ENCODE assay signal across 19 cellular contexts in the genomic region with DNA sequence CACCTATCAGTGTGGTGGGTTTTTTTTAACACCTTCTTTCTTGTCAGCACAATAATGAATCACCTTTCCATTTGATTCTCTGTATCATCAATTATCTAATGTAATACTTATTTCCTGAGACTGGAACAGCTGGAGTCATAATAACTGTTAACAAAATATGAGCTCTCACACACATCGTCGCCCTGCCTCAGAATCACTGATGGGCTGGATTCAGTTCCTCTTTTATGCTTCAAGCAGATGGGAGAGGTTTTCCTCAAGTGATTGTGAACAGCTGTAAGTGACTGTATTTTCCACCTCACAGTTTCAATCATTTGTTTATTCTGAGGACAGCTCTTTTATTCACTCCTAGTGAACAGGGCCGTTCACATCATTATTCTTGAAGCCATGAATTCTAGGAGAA.
DNase-seq lines count a peak whose midpoint lies in the region; ATAC-seq and TF ChIP-seq lines count a peak whose summit lies in the region.
"Had no signal": no experiment of that assay in that cellular context is flagged by ENCODE, and none has a peak within 500 bp of the region (broad histone marks: within the 10 kb centered on the region; RNA-seq: fewer than 3 reads in every experiment).

No MANE protein-coding gene starts in this region.

- TF ChIP-seq CTCF in SU-DHL-6 (IDR thresholded peaks at IDR 0.05; ENCODE audit: insufficient read depth, low read length, poor library complexity, severe bottlenecking), result no peak

- DNase-seq in HT-29 (ENCODE audit: low spot score), result no peak
- no peak for DNase-seq in stimulated activated naive CD8-positive, alpha-beta T cell treated with anti-CD3 and anti-CD28 coated beads, Interleukin-15, Interleukin-2, amounts not matched to agents 100 U/mL and 50 U/mL, for 24 hours
- DNase-seq: activated CD4-positive, alpha-beta T cell treated with anti-CD3 and anti-CD28 coated beads, Interleukin-2, amount 50 U/mL, for 1 hour; amniotic stem cell; CD4-positive, CD25-positive, alpha-beta regulatory T cell; GM23248; left ventricle myocardium superior; naive thymus-derived CD4-positive, alpha-beta T cell; NCI-H187 treated with DMSO at 0.1 percent for 48 hours; NK-92 treated with Interleukin-12 subunit alpha and Interleukin-12 subunit beta, amount 100 ng/mL, for 24 hours; SW 1271 had no signal

- no peaks in the 10 kb centered on the region for H3K79me2 ChIP-seq in SU-DHL-6 (ENCODE audit: insufficient read depth, low read length)

- H3K9me2 ChIP-seq in SU-DHL-6 (replicated peaks; ENCODE audit: insufficient read depth, low read length), result no peaks in the 10 kb centered on the region

- H2AFZ ChIP-seq in SU-DHL-6 (ENCODE audit: low read depth, low read length, severe bottlenecking), result no peak overlapping the region
- H2AFZ ChIP-seq: GM23248 had no signal

- no peaks in the 10 kb centered on the region for H3K27me3 ChIP-seq in SU-DHL-6 (ENCODE audit: low read length)

- H3K27ac ChIP-seq in SU-DHL-6 (ENCODE audit: low read depth, low read length), result no peak overlapping the region
- H3K27ac ChIP-seq: GM23248, thoracic aorta had no signal

- H3F3A ChIP-seq in SU-DHL-6 (ENCODE audit: insufficient read depth), result no peaks in the 10 kb centered on the region; the same call in 1 of the 2 replicates

- no peaks in the 10 kb centered on the region for H3K9me3 ChIP-seq in SU-DHL-6 (ENCODE audit: insufficient read depth, low read length)
- H3K9me3 ChIP-seq: thoracic aorta had no signal

- H3K4me2 ChIP-seq in SU-DHL-6 (ENCODE audit: low read depth, low read length, poor library complexity, severe bottlenecking), result peak overlapping the region; percentile 14

- H4K20me1 ChIP-seq in SU-DHL-6 (ENCODE audit: low read depth, low read length), result no peaks in the 10 kb centered on the region

- H3K9ac ChIP-seq in SU-DHL-6 (ENCODE audit: low read length), result no peak overlapping the region
- H3K9ac ChIP-seq: GM23248 had no signal

- no peak overlapping the region for H3K4me3 ChIP-seq in SU-DHL-6 (ENCODE audit: insufficient read depth, low read length, poor library complexity, severe bottlenecking)
- H3K4me3 ChIP-seq: GM23248, thoracic aorta had no signal

- ATAC-seq in GM18909 (IDR thresholded peaks at IDR 0.05; ENCODE audit: poor library complexity, unreplicated experiment) (peak; percentile 56), GM21576 (IDR thresholded peaks at IDR 0.05; ENCODE audit: unreplicated experiment) (peak; percentile 50), HG03342 (IDR thresholded peaks at IDR 0.05; ENCODE audit: unreplicated experiment) (peak; percentile 92), HG03571 (IDR thresholded peaks at IDR 0.05; ENCODE audit: unreplicated experiment) (no peak), HG03460 (IDR thresholded peaks at IDR 0.05; ENCODE audit: unreplicated experiment) (no peak)
- ATAC-seq in stimulated activated naive CD8-positive, alpha-beta T cell treated with anti-CD3 and anti-CD28 coated beads, Interleukin-15, Interleukin-2, amounts not matched to agents 100 U/mL and 50 U/mL, for 24 hours, result no peak
- ATAC-seq: esophagus mucosa; left ventricle myocardium superior; naive thymus-derived CD4-positive, alpha-beta T cell had no signal

- no peaks in the 10 kb centered on the region for H3K36me3 ChIP-seq in SU-DHL-6 (ENCODE audit: low read length)
- H3K36me3 ChIP-seq: thoracic aorta had no signal

Comparison
In these comparisons a context has a peak if more than half of its experiments do, and no peak if none do; other contexts are left out.
1. ATAC-seq: peak in GM18909 (single experiment), GM21576 (single experiment) and HG03342 (single experiment); none in HG03571 (single experiment), HG03460 (single experiment) and stimulated activated naive CD8-positive, alpha-beta T cell treated with anti-CD3 and anti-CD28 coated beads, Interleukin-15, Interleukin-2, amounts not matched to agents 100 U/mL and 50 U/mL, for 24 hours (single experiment).